Comparison of ENCODE assay signal across 1 cellular context in genomic region chr11:86793307-86793706, GRCh38.
TF ChIP-seq lines count a peak whose summit lies in the region.

No MANE protein-coding gene starts in this region.

TF ChIP-seq in HEK293, 187 proteins besides CTCF, POLR2A, EP300 and RAD21 (continued from another document):
- TF ChIP-seq BCL11B (tag by site-specific recombination; IDR thresholded peaks at IDR 0.05; ENCODE audit: low read depth) (no peak), ZNF266 (tag by site-specific recombination; IDR thresholded peaks at IDR 0.05; ENCODE audit: low read depth) (no peak), ZNF114 (tag by site-specific recombination; IDR thresholded peaks at IDR 0.05) (no peak), ZSCAN30 (tag by site-specific recombination; IDR thresholded peaks at IDR 0.05) (peak; percentile 58; the same call in 1 of the 2 replicates), ZNF704 (tag by site-specific recombination; IDR thresholded peaks at IDR 0.05) (no peak), ZBTB8A (tag by site-specific recombination; IDR thresholded peaks at IDR 0.05) (0 out of 2 replicates have a peak, but pooled peaks have one; percentile 22), ZBTB44 (tag by site-specific recombination; IDR thresholded peaks at IDR 0.05) (peak; percentile 39; the same call in 1 of the 2 replicates)
- TF ChIP-seq, protein P1, sequence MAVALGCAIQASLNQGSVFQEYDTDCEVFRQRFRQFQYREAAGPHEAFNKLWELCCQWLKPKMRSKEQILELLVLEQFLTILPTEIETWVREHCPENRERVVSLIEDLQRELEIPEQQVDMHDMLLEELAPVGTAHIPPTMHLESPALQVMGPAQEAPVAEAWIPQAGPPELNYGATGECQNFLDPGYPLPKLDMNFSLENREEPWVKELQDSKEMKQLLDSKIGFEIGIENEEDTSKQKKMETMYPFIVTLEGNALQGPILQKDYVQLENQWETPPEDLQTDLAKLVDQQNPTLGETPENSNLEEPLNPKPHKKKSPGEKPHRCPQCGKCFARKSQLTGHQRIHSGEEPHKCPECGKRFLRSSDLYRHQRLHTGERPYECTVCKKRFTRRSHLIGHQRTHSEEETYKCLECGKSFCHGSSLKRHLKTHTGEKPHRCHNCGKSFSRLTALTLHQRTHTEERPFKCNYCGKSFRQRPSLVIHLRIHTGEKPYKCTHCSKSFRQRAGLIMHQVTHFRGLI (tag by site-specific recombination; IDR thresholded peaks at IDR 0.05): no peak
TF ChIP-seq in HEK293: peak in this region for 18.
